In the genomic region with DNA sequence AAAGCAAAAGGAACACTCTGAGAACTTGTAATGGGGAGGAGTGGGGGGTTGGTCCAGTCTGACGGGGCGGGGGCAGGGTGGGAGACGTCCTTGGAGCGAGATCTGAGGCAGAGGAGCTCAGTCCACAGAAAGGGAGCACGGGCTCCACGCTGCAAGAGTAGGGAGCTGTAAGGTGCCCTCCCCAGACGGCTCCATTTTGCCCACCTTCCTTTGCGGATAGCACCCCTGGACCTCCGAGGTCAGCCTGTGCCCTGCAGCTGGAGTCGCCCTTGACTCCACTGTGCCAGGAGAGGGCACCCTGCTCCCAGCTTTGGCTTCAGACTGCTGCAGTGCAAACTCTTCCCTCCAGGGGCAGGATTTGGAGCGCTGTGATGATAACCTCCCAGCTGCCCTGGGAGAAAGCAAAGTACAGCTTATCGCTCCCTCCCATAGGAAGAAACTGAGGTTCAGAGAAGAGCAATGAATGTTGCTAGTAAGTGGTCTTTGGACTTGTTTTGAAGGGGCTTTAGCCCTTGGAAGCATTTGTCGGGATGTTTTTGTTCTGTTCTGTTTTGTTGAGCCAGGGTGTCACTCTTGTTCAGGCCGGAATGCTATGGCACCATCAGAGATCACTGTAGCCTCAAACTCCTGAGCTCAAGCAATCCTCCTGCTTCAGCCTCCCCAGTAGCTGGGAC, we compare ENCODE assay signal across 8 cellular contexts. TPM values are rescaled to one million over a fixed set of nuclear protein-coding genes. Genes with fewer than 3 reads are reported as not detected.
DNase-seq lines count a peak whose midpoint lies in the region; ATAC-seq and TF ChIP-seq lines count a peak whose summit lies in the region.

No MANE protein-coding gene starts in this region.

- H3K27me3 Mint-ChIP-seq in activated CD4-positive, alpha-beta T cell treated with anti-CD3 and anti-CD28 coated beads, Interleukin-2, amount 10 ng/mL, durations not matched to agents 24 days and 14 days: peaks cover 21% of the 10 kb centered on the region

- intact Hi-C loops in activated CD4-positive, alpha-beta T cell treated with anti-CD3 and anti-CD28 coated beads, Interleukin-2, amount 10 ng/mL, durations not matched to agents 24 days and 14 days (cut with micrococcal nuclease): loop anchor here (1.0 to 5.0 kb wide), 4 partner anchors 161 to 225 kb away; no protein-coding TSS in a partner anchor
- intact Hi-C loops in left lung (cut with DNase I): loop anchor here in 1 of 2 donors (10.0 kb wide), 1 partner anchor 162 kb away; no protein-coding TSS in a partner anchor

- H3K9me3 Mint-ChIP-seq in activated CD4-positive, alpha-beta T cell treated with anti-CD3 and anti-CD28 coated beads, Interleukin-2, amount 10 ng/mL, durations not matched to agents 24 days and 14 days: no peaks in the 10 kb centered on the region

- H3K4me3 ChIP-seq in AG04450 (ENCODE audit: low read depth, low read length) (peak overlapping the region; percentile 51), coronary artery (peak overlapping the region; percentile 53), left lung (no peak overlapping the region)

- H3K4me1 ChIP-seq in left lung: peaks cover 6 to 21% of the 10 kb centered on the region in 2 donors

- peaks cover 14% of the 10 kb centered on the region for H3K4me1 Mint-ChIP-seq in activated CD4-positive, alpha-beta T cell treated with anti-CD3 and anti-CD28 coated beads, Interleukin-2, amount 10 ng/mL, durations not matched to agents 24 days and 14 days

- no peaks in the 10 kb centered on the region for H3K36me3 ChIP-seq in left lung

- H3K36me3 Mint-ChIP-seq in activated CD4-positive, alpha-beta T cell treated with anti-CD3 and anti-CD28 coated beads, Interleukin-2, amount 10 ng/mL, durations not matched to agents 24 days and 14 days (ENCODE audit: low read depth): no peaks in the 10 kb centered on the region

- peak; percentile 80 for ATAC-seq in GM18909 (IDR thresholded peaks at IDR 0.05; ENCODE audit: poor library complexity, unreplicated experiment)
- ATAC-seq in HG03442 (IDR thresholded peaks at IDR 0.05; ENCODE audit: unreplicated experiment): peak; percentile 86
- ATAC-seq in left lung: peak; percentile 100

- H3K27ac ChIP-seq in AG04450 (ENCODE audit: low read depth, low read length) (no peak overlapping the region), coronary artery (no peak overlapping the region), left lung (no peak overlapping the region)

- CTCF ChIA-PET in AG04450 (lab: Charles Lee): interaction anchor here (0.5 to 5.3 kb wide), 99 partner anchors 8 to 560 kb away, joined by 3 to 66 read pairs (median 5); partner anchors contain the start of genes AHCY, DYNLRB1, ITCH and TP53INP2

- H3K27me3 ChIP-seq in AG04450 (ENCODE audit: control insufficient read depth, insufficient read depth, low read length): no peaks in the 10 kb centered on the region
- H3K27me3 ChIP-seq in left lung: peaks cover 5 to 20% of the 10 kb centered on the region in 2 donors

- peak; percentile 69 for DNase-seq in AG04450 (ENCODE audit: low read depth, low spot score)
- DNase-seq in NCI-H526 (lab: John Stamatoyannopoulos, UW): peak; percentile 87 to 97
- DNase-seq in activated CD4-positive, alpha-beta T cell treated with anti-CD3 and anti-CD28 coated beads, Interleukin-2, amount 10 ng/mL, durations not matched to agents 24 days and 14 days: peak; percentile 97
- peak; percentile 80 for DNase-seq in coronary artery (ENCODE audit: low spot score)
- DNase-seq in left lung: peak; percentile 88 to 90
- peak; percentile 90 for DNase-seq in stimulated activated CD4-positive, alpha-beta T cell treated with anti-CD3 and anti-CD28 coated beads, Interleukin-4, amount 100 ng/mL, for 24 hours

- H3K9me3 ChIP-seq in AG04450 (ENCODE audit: control insufficient read depth, insufficient read depth, low read length): no peaks in the 10 kb centered on the region
- no peaks in the 10 kb centered on the region for H3K9me3 ChIP-seq in left lung

- TF ChIP-seq CTCF in AG04450 (IDR thresholded peaks at IDR 0.05; ENCODE audit: low read depth, low read length) (peak; percentile 100), coronary artery (IDR thresholded peaks at IDR 0.05) (peak; percentile 94), left lung (IDR thresholded peaks at IDR 0.05) (peak; percentile 99)

- no peak overlapping the region for H3K27ac Mint-ChIP-seq in activated CD4-positive, alpha-beta T cell treated with anti-CD3 and anti-CD28 coated beads, Interleukin-2, amount 10 ng/mL, durations not matched to agents 24 days and 14 days

- POLR2A ChIA-PET in AG04450 (lab: Yijun Ruan, JAX): interaction anchor here (1.0 to 1.2 kb wide), 5 partner anchors 10 to 457 kb away, joined by 3 to 7 read pairs (median 3); partner anchors contain the start of genes AHCY, DYNLRB1 and ITCH

- peak overlapping the region; percentile 40 for H3K4me3 Mint-ChIP-seq in activated CD4-positive, alpha-beta T cell treated with anti-CD3 and anti-CD28 coated beads, Interleukin-2, amount 10 ng/mL, durations not matched to agents 24 days and 14 days

RNA-seq across cellular contexts. Expression of gene AHCY, which starts 9.5 kb away (rescaled TPM):
- 101 and 121 TPM in 2 replicates for polyA plus RNA-seq in AG04450 (2011; rRNA removed)
- polyA minus RNA-seq in AG04450 (2011; rRNA and poly(A)+ RNA removed): 143 and 202 TPM in 2 replicates
- total RNA-seq in activated CD4-positive, alpha-beta T cell treated with anti-CD3 and anti-CD28 coated beads, Interleukin-2, amount 10 ng/mL, durations not matched to agents 24 days and 14 days: 153 and 154 TPM in 2 replicates
- 100 to 1,000 TPM in 1 of 2 donors, 10 to 100 TPM in 1; 89.1 to 112 TPM for total RNA-seq in left lung

RNA-seq across cellular contexts. Expression of gene ITCH, which starts 50.4 kb away (rescaled TPM):
- polyA plus RNA-seq in AG04450 (2011; rRNA removed): 20.3 and 23.2 TPM in 2 replicates
- polyA minus RNA-seq in AG04450 (2011; rRNA and poly(A)+ RNA removed): 38.9 and 46.0 TPM in 2 replicates
- total RNA-seq in activated CD4-positive, alpha-beta T cell treated with anti-CD3 and anti-CD28 coated beads, Interleukin-2, amount 10 ng/mL, durations not matched to agents 24 days and 14 days: 55.6 and 55.7 TPM in 2 replicates
- 10 to 100 TPM; 52.9 to 59.6 TPM for total RNA-seq in left lung

Comparison
In these comparisons a context has a peak if more than half of its experiments do, and no peak if none do; other contexts are left out.
1. H3K4me3 ChIP-seq: peak in AG04450 (single experiment) and coronary artery (single experiment); none in left lung (0 of 2).
2. Peak in every context shown above with its lines, with median percentiles within 50 percentile points of each other: DNase-seq, CTCF ChIP-seq and ATAC-seq.